Comparison of ENCODE assay signal across 24 cellular contexts in the genomic region with DNA sequence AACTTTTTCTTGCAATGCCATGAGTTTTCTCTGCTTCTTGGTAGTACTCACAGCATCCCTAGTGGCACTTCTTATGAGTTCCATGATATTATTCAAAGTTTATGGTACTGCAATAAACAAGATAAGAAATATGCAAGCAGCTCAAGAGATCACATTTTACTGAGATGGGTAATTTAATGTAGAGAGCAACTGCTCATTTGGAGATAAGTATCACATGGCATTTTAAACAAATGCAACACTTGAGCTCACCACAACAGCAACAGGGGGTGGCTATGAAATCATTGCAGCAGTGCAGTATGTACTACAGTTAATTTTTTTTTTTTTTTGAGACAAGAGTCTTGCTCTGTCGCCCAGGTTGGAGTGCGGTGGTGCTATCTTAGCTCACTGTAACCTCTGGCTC.
"Had no signal": no experiment of that assay in that cellular context is flagged by ENCODE, and none has a peak within 500 bp of the region (broad histone marks: within the 10 kb centered on the region; RNA-seq: fewer than 3 reads in every experiment).

No MANE protein-coding gene starts in this region.

- FAIRE-seq: pancreas, urothelium cell line had no signal

- H3K27me3 ChIP-seq: neutrophil, pancreas, right lobe of liver, sigmoid colon, stomach, thyroid gland, tibial nerve, upper lobe of left lung, vagina had no signal

- H3K27ac ChIP-seq: neutrophil, pancreas, psoas muscle, right lobe of liver, sigmoid colon, stomach, thoracic aorta, thyroid gland, tibial nerve, upper lobe of left lung, vagina had no signal

- H3K4me1 ChIP-seq: pancreas, psoas muscle, right lobe of liver, sigmoid colon, stomach, thyroid gland, tibial nerve, upper lobe of left lung, vagina had no signal

- H3K4me3 ChIP-seq: pancreas, psoas muscle, right lobe of liver, sigmoid colon, stomach, thoracic aorta, thyroid gland, tibial nerve, upper lobe of left lung, vagina had no signal

- DNase-seq: naive B cell; naive thymus-derived CD8-positive, alpha-beta T cell; nephron progenitor cell; nucleus accumbens; pancreas; psoas muscle; right cardiac atrium; right lobe of liver; sigmoid colon; stimulated activated CD4-positive, alpha-beta T cell treated with anti-CD3 and anti-CD28 coated beads, Interleukin-15, amount 100 ng/mL, for 24 hours; stimulated activated CD4-positive, alpha-beta T cell treated with anti-CD3 and anti-CD28 coated beads, Interleukin-2, amount 100 ng/mL, for 24 hours; stimulated activated CD4-positive, alpha-beta T cell treated with anti-CD3 and anti-CD28 coated beads, Interleukin-2, amount 100 ng/mL, for 48 hours; stimulated activated CD4-positive, alpha-beta T cell treated with anti-CD3 and anti-CD28 coated beads, Interleukin-4, amount 100 ng/mL, for 24 hours; stimulated activated naive B cell treated with anti-CD40 and anti-IgM and Interleukin-4, amounts not matched to agents 10 μg/mL and 1 μg/mL and 100 μg/mL, for 72 hours; stimulated activated naive CD4-positive, alpha-beta T cell treated with Interleukin-2 at 50 U/mL for 16 hours; stomach; thyroid gland; trophoblast cell; upper lobe of left lung had no signal

- H3K9me3 ChIP-seq: neutrophil, pancreas, psoas muscle, right lobe of liver, sigmoid colon, stomach, thoracic aorta, thyroid gland, tibial nerve, upper lobe of left lung, vagina had no signal

- H3K36me3 ChIP-seq: neutrophil, pancreas, right lobe of liver, sigmoid colon, stomach, thoracic aorta, thyroid gland, tibial nerve, upper lobe of left lung, vagina had no signal
